Comparison of ENCODE assay signal across 8 cellular contexts in the genomic region with DNA sequence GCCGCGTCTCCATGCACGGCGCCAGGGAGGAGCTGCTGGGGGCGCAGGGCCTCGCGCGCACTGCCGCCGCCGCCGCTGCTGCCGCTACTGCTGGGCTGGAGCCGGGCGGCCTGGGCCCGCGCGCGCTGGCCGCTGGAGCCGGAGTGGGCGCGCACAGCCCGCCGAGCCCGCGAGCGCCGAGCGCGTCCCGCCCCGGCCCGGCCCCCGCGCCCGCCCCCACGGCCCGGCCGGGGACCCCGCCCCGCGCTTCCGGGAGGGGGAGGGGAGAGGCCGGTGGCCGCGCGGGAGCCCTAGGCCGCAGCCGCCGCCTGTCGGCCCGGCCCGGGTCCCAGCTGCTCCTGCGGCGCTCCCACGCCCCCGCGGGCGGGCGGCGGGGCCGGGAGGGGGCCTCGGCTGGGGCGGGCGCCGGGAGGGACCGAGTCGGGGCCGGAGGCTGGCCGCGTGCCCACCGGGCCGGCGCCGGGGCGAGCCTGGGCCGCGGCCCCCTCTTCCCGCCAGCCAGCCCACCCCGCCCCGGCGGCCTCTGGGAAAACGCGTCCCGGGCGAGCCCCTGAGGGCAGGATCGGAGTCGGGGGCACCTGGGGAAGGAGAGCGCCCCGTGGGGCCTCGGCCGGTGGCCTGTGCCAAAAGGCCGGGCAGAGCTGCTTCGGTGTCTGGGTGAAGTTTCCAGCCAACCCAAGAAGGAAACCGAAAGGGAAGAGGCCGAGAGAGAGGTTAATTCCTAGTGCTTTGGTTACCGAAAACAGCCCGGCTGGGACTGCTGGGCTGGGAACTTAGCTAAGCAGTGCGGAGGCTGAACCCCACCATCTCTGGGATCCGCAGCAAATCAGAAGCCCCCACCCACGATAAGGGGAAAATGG. TPM values are rescaled to one million over a fixed set of nuclear protein-coding genes. Genes with fewer than 3 reads are reported as not detected.
DNase-seq lines count a peak whose midpoint lies in the region; ATAC-seq and TF ChIP-seq lines count a peak whose summit lies in the region.

Gene STK24, minus strand, starts transcription at position 145 of the 860 bp plus-strand sequence. CDS start 321 bp downstream, outside the sequence.

- H3K36me3 ChIP-seq in RWPE2 (ENCODE audit: low read depth) (peaks cover 11% of the 10 kb centered on the region), gastroesophageal sphincter (no peaks in the 10 kb centered on the region), neuronal stem cell (replicated peaks in 1 of 2; ENCODE audit: control insufficient read depth in 2 of 2, insufficient read depth in 2 of 2, low read length in 2 of 2) (peaks cover 0 to 8% of the 10 kb centered on the region in 2 donors), upper lobe of left lung (no peaks in the 10 kb centered on the region)

- H3K4me1 ChIP-seq in RWPE2 (ENCODE audit: insufficient read depth, poor library complexity, severe bottlenecking) (peaks cover 33% of the 10 kb centered on the region), gastroesophageal sphincter (peaks cover 0 to 60% (median 21%) of the 10 kb centered on the region in 3 donors), neuronal stem cell (ENCODE audit: control insufficient read depth in 2 of 2, insufficient read depth in 1 of 2, low read depth in 1 of 2, low read length in 2 of 2) (peaks cover 9 to 17% of the 10 kb centered on the region in 2 donors), upper lobe of left lung (peaks cover 31 to 43% (median 33%) of the 10 kb centered on the region in 4 donors)

- H2BK12ac ChIP-seq in neuronal stem cell (ENCODE audit: low read length): no peak within 1 kb of the TSS

- peak within 1 kb of the TSS; percentile 97 for H2BK5ac ChIP-seq in neuronal stem cell (ENCODE audit: low read length)

- H3K18ac ChIP-seq in neuronal stem cell (ENCODE audit: low read length): peak within 1 kb of the TSS; percentile 96

- TF ChIP-seq POLR2A in gastroesophageal sphincter (IDR thresholded peaks at IDR 0.05): peak; percentile 45 to 59
- peak in 2 of 4 donors; percentile 53 to 54 for TF ChIP-seq POLR2A in upper lobe of left lung (IDR thresholded peaks at IDR 0.05)

- H2BK15ac ChIP-seq in neuronal stem cell (ENCODE audit: low read length): peak within 1 kb of the TSS; percentile 51

- H3K27me3 ChIP-seq in RWPE2 (ENCODE audit: insufficient read depth, poor library complexity, severe bottlenecking): no peaks in the 10 kb centered on the region
- no peaks in the 10 kb centered on the region for H3K27me3 ChIP-seq in gastroesophageal sphincter
- no peaks in the 10 kb centered on the region for H3K27me3 ChIP-seq in neuronal stem cell (ENCODE audit: control insufficient read depth in 3 of 3, insufficient read depth in 3 of 3, low read depth in 1 of 3, low read length in 3 of 3)
- H3K27me3 ChIP-seq in upper lobe of left lung: no peaks in the 10 kb centered on the region

- peak within 1 kb of the TSS; percentile 90 for H3K23ac ChIP-seq in neuronal stem cell (ENCODE audit: low read depth, low read length, poor library complexity)

- H3K9ac ChIP-seq in neuronal stem cell (ENCODE audit: low read depth, low read length, poor library complexity): peak within 1 kb of the TSS; percentile 98

- peak within 1 kb of the TSS; percentile 65 for H3K4me2 ChIP-seq in neuronal stem cell (ENCODE audit: insufficient read depth, low read length, poor library complexity, severe bottlenecking)

- TF ChIP-seq CTCF in RWPE2 (IDR thresholded peaks at IDR 0.05; ENCODE audit: poor library complexity, severe bottlenecking) (no peak), gastroesophageal sphincter (IDR thresholded peaks at IDR 0.05) (peak in 1 of 4 experiments; percentile 2), upper lobe of left lung (IDR thresholded peaks at IDR 0.05) (peak in 1 of 6 experiments; percentile 6)

- H4K91ac ChIP-seq in neuronal stem cell (ENCODE audit: low read depth, low read length, poor library complexity): no peak within 1 kb of the TSS

- H3K27ac ChIP-seq in RWPE2 (ENCODE audit: poor library complexity, severe bottlenecking): peak within 1 kb of the TSS; percentile 92
- H3K27ac ChIP-seq in gastroesophageal sphincter: peak within 1 kb of the TSS; percentile 97 to 100 (median 98)
- peak within 1 kb of the TSS; percentile 89 for H3K27ac ChIP-seq in neuronal stem cell (replicated peaks; ENCODE audit: low read length)
- peak within 1 kb of the TSS; percentile 97 to 99 (median 98) for H3K27ac ChIP-seq in upper lobe of left lung

- peak within 1 kb of the TSS; percentile 92 for H2AFZ ChIP-seq in neuronal stem cell (ENCODE audit: low read length)

- peak; percentile 16 for DNase-seq in DMS153 (lab: John Stamatoyannopoulos, UW)
- DNase-seq in RWPE2 (ENCODE audit: low spot score): no peak
- DNase-seq in activated naive CD4-positive, alpha-beta T cell treated with anti-CD3 and anti-CD28 coated beads, Interleukin-2, amount 50 U/mL, for 16 hours: peak; percentile 61
- peak; percentile 69 for DNase-seq in neuronal stem cell (ENCODE audit: low spot score)
- DNase-seq in upper lobe of left lung: peak; percentile 73 to 95

- no peak within 1 kb of the TSS for H4K8ac ChIP-seq in neuronal stem cell (ENCODE audit: low read depth, low read length)

- H3K4ac ChIP-seq in neuronal stem cell (ENCODE audit: low read length): peak within 1 kb of the TSS; percentile 17

- WGBS in gastroesophageal sphincter (ENCODE audit: low coverage in 1 of 2), 2 donors: 0% methylated on average over 3 to 5 of the region's 102 CpGs
- WGBS in neuronal stem cell (ENCODE audit: extremely low coverage in 2 of 2, insufficient read length in 2 of 2, insufficient replicate concordance in 1 of 2), 2 donors: no CpG with 5 or more reads among the region's 102 CpGs
- 1 to 2% methylated on average over 22 to 28 of the region's 102 CpGs for WGBS in upper lobe of left lung, 2 donors

- H3K14ac ChIP-seq in neuronal stem cell (ENCODE audit: low read length): no peak within 1 kb of the TSS

- ATAC-seq in GM19438 (IDR thresholded peaks at IDR 0.05; ENCODE audit: low read depth, unreplicated experiment) (peak; percentile 52), HG03521 (IDR thresholded peaks at IDR 0.05; ENCODE audit: unreplicated experiment) (peak; percentile 66), RWPE2 (ENCODE audit: low read depth) (peak; percentile 53), gastroesophageal sphincter (peak; percentile 92), upper lobe of left lung (ENCODE audit: low FRiP score in 2 of 2) (peak; percentile 88 to 90)

- H3K9me3 ChIP-seq in RWPE2 (ENCODE audit: severe bottlenecking): no peaks in the 10 kb centered on the region
- no peaks in the 10 kb centered on the region for H3K9me3 ChIP-seq in gastroesophageal sphincter
- no peaks in the 10 kb centered on the region for H3K9me3 ChIP-seq in neuronal stem cell (replicated peaks in 1 of 2; ENCODE audit: control insufficient read depth in 2 of 2, insufficient read depth in 1 of 2, low read depth in 1 of 2, low read length in 2 of 2)
- H3K9me3 ChIP-seq in upper lobe of left lung: no peaks in the 10 kb centered on the region

- H2BK120ac ChIP-seq in neuronal stem cell (ENCODE audit: low read depth, low read length): peak within 1 kb of the TSS; percentile 32

- TF ChIP-seq EP300 in gastroesophageal sphincter (IDR thresholded peaks at IDR 0.05) (no peak), upper lobe of left lung (IDR thresholded peaks at IDR 0.05) (no peak)

- H3K4me3 ChIP-seq in RWPE2 (ENCODE audit: severe bottlenecking): peak within 1 kb of the TSS; percentile 66
- peak within 1 kb of the TSS; percentile 94 to 99 for H3K4me3 ChIP-seq in gastroesophageal sphincter
- peak within 1 kb of the TSS; percentile 55 to 100 for H3K4me3 ChIP-seq in neuronal stem cell (ENCODE audit: low read length in 2 of 2)
- H3K4me3 ChIP-seq in upper lobe of left lung: peak within 1 kb of the TSS; percentile 76 to 94 (median 85)

- H2AK5ac ChIP-seq in neuronal stem cell (ENCODE audit: low read depth, low read length): peak within 1 kb of the TSS; percentile 64

- no peaks in the 10 kb centered on the region for H3K79me1 ChIP-seq in neuronal stem cell (ENCODE audit: low read depth, low read length)

RNA-seq across cellular contexts. Expression of gene STK24, which starts in this region (rescaled TPM):
- total RNA-seq in gastroesophageal sphincter: 100 to 1,000 TPM in 2 of 4 donors, 10 to 100 TPM in 2; 60.2 to 157 (median 102) TPM
- 162 TPM for polyA plus RNA-seq in neuronal stem cell (2013, experiment 1 of 2)
- polyA plus RNA-seq in neuronal stem cell (2013, experiment 2 of 2): 159 TPM
- 10 to 100 TPM; 51.3 to 89.8 (median 78.6) TPM for total RNA-seq in upper lobe of left lung
